Comparison of ENCODE assay signal across 8 cellular contexts in genomic region chr22:37686002-37686982, GRCh38. TPM values are rescaled to one million over a fixed set of nuclear protein-coding genes. Genes with fewer than 3 reads are reported as not detected.
DNase-seq lines count a peak whose midpoint lies in the region; ATAC-seq and TF ChIP-seq lines count a peak whose summit lies in the region.

A gene with protein sequence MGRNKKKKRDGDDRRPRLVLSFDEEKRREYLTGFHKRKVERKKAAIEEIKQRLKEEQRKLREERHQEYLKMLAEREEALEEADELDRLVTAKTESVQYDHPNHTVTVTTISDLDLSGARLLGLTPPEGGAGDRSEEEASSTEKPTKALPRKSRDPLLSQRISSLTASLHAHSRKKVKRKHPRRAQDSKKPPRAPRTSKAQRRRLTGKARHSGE (plus strand): TSS chr22:37686343. CDS start chr22:37686393, 50 bp downstream.

- H3K4me1 ChIP-seq in colonic mucosa, result peaks cover 29% of the 10 kb centered on the region

- no peaks in the 10 kb centered on the region for H3K9me3 ChIP-seq in colonic mucosa

- DNase-seq in ACHN, result peak; percentile 86
- peak; percentile 81 for DNase-seq in NCI-H510A treated with DMSO at 0.1 percent for 48 hours (lab: John Stamatoyannopoulos, UW)
- peak; percentile 84 for DNase-seq in activated CD4-positive, alpha-beta T cell treated with anti-CD3 and anti-CD28 coated beads for 48 hours
- DNase-seq in colonic mucosa, result peak; percentile 87
- DNase-seq in left kidney (ENCODE audit: low read depth, low spot score), result peak; percentile 95
- peak; percentile 63 for DNase-seq in stimulated activated CD4-positive, alpha-beta T cell treated with anti-CD3 and anti-CD28 coated beads, Interleukin-2, amount 100 ng/mL, for 4 hours (ENCODE audit: low read depth)

- TF ChIP-seq CTCF in colonic mucosa (IDR thresholded peaks at IDR 0.05), result no peak

- in situ Hi-C loops in ACHN (cut with HindIII; ENCODE audit: low pct_ligation_motif_present, low pct_unique_long_range_greater_than_20kb, low sequenced_read_pairs), result no loop called here

- H3K27me3 ChIP-seq in colonic mucosa, result no peaks in the 10 kb centered on the region

- intact Hi-C loops in colonic mucosa (cut with DNase I), result loop anchor here (10.0 kb wide), 1 partner anchor 109 kb away; no protein-coding TSS in a partner anchor

- peak within 1 kb of the TSS; percentile 77 for H3K27ac ChIP-seq in colonic mucosa

- peaks cover 3% of the 10 kb centered on the region for H3K36me3 ChIP-seq in colonic mucosa

- H3K4me3 ChIP-seq in colonic mucosa, result peak within 1 kb of the TSS; percentile 74

- ATAC-seq in GM18907 (IDR thresholded peaks at IDR 0.05; ENCODE audit: unreplicated experiment) (peak; percentile 67), HG03280 (IDR thresholded peaks at IDR 0.05; ENCODE audit: unreplicated experiment) (peak; percentile 79)

- H3K9ac ChIP-seq in colonic mucosa (ENCODE audit: low read depth in 2 of 2, low read length in 2 of 2), result peak within 1 kb of the TSS; percentile 86 to 99

RNA-seq across cellular contexts. Expression of the gene that starts here (rescaled TPM):
- total RNA-seq in colonic mucosa, result 10 to 100 TPM; 25.2 to 48.4 TPM

Comparison
In these comparisons a context has a peak if more than half of its experiments do, and no peak if none do; other contexts are left out.
1. Peak in every context shown above with its lines: DNase-seq, ATAC-seq, H3K4me3 ChIP-seq and H3K27ac ChIP-seq.